Comparison of ENCODE assay signal across 14 cellular contexts in genomic region chr6:3869632-3870527, GRCh38. TPM values are rescaled to one million over a fixed set of nuclear protein-coding genes. Genes with fewer than 3 reads are reported as not detected.
DNase-seq lines count a peak whose midpoint lies in the region; ATAC-seq, FAIRE-seq and TF ChIP-seq lines count a peak whose summit lies in the region.
"Had no signal": no experiment of that assay in that cellular context is flagged by ENCODE, and none has a peak within 500 bp of the region (broad histone marks: within the 10 kb centered on the region; RNA-seq: fewer than 3 reads in every experiment).

No MANE protein-coding gene starts in this region.

- 89% methylated on average over 16 of the region's 16 CpGs; no CpG with 5 or more reads in 1 of the 2 experiments for WGBS in H1 (ENCODE audit: extremely low coverage in 1 of 2, insufficient coverage in 1 of 2, insufficient read length in 1 of 2, insufficient replicate concordance in 2 of 2, low coverage in 1 of 2, low lambda C conversion rate in 2 of 2, missing lambda C conversion rate in 1 of 2), 2 experiments
- 69% methylated on average over 16 of the region's 16 CpGs for whole genome bisulfite sequencing in smooth muscle cell (ENCODE audit: low lambda C conversion rate)

- no peak overlapping the region for H3K23ac ChIP-seq in H1 (ENCODE audit: insufficient read length)

- H3K14ac ChIP-seq in H1 (ENCODE audit: insufficient read length), result no peak overlapping the region

- H4K5ac ChIP-seq in H1 (ENCODE audit: insufficient read length, low read depth, low read length), result no peak overlapping the region

- peaks cover 0 to 22% (median 14%) of the 10 kb centered on the region in 7 donors for H3K4me1 Mint-ChIP-seq in naive thymus-derived CD4-positive, alpha-beta T cell

- peaks cover 2% of the 10 kb centered on the region; the same call in 1 of the 2 replicates for H3K79me1 ChIP-seq in H1 (ENCODE audit: low read depth, low read length)

- H2AK5ac ChIP-seq in H1 (ENCODE audit: low read depth, low read length), result no peak overlapping the region

- no peak overlapping the region for H3K4ac ChIP-seq in H1 (replicated peaks; ENCODE audit: insufficient read length, low read depth, low read length)

- no peak for TF ChIP-seq CTCF in H1 (IDR thresholded peaks at IDR 0.05; ENCODE audit: control extremely low read depth in 1 of 3, insufficient read depth in 1 of 3, low read depth in 1 of 3, low read length in 3 of 3)
- no peak for TF ChIP-seq CTCF in smooth muscle cell (IDR thresholded peaks at IDR 0.05; ENCODE audit: borderline replicate concordance, insufficient read depth, poor library complexity, severe bottlenecking)

- H4K8ac ChIP-seq in H1 (ENCODE audit: extremely low read depth, insufficient read depth, low read length), result no peak overlapping the region

- no peak for TF ChIP-seq RAD21 in H1 (IDR thresholded peaks at IDR 0.05 in 1 of 2, conservative IDR thresholded peaks at IDR 0.05 in 1 of 2; ENCODE audit: low read depth in 2 of 2, low read length in 2 of 2)

- H3K9me3 Mint-ChIP-seq in naive thymus-derived CD4-positive, alpha-beta T cell, result peaks cover 0 to 4% (median 0%) of the 10 kb centered on the region in 11 donors
- H3K9me3 Mint-ChIP-seq: neural progenitor cell had no signal

- H2BK15ac ChIP-seq in H1 (ENCODE audit: low read length), result no peak overlapping the region

- no peak for TF ChIP-seq POLR2A in H1 (IDR thresholded peaks at IDR 0.05; ENCODE audit: control extremely low read depth in 1 of 2, low read depth in 2 of 2, low read length in 2 of 2)

- no peak for TF ChIP-seq EP300 in H1 (IDR thresholded peaks at IDR 0.05; ENCODE audit: borderline replicate concordance in 1 of 2, low read depth in 2 of 2, low read length in 2 of 2)

- H3K27ac ChIP-seq in H1 (ENCODE audit: low read depth, low read length) (no peak overlapping the region), smooth muscle cell (ENCODE audit: low read depth) (no peak overlapping the region)
- no peak overlapping the region for H3K27ac ChIP-seq in naive thymus-derived CD4-positive, alpha-beta T cell (ENCODE audit: low read depth, low read length)
- H3K27ac ChIP-seq: neural progenitor cell, spleen, vagina had no signal

- H3K27me3 Mint-ChIP-seq in naive thymus-derived CD4-positive, alpha-beta T cell, result peaks cover 9 to 20% (median 12%) of the 10 kb centered on the region in 5 donors

- H3K9ac ChIP-seq in H1 (replicated peaks in 1 of 4; ENCODE audit: extremely low read depth in 1 of 4, low read depth in 3 of 4, low read length in 3 of 4) (no peak overlapping the region), smooth muscle cell (ENCODE audit: low read depth) (no peak overlapping the region)
- H3K9ac ChIP-seq: neural progenitor cell had no signal

- peaks cover 0 to 1% (median 0%) of the 10 kb centered on the region in 5 donors for H3K36me3 Mint-ChIP-seq in naive thymus-derived CD4-positive, alpha-beta T cell
- H3K36me3 Mint-ChIP-seq: neural progenitor cell had no signal

- H3K56ac ChIP-seq in H1 (replicated peaks; ENCODE audit: insufficient read length, low read depth, low read length), result no peak overlapping the region

- H3F3A ChIP-seq in smooth muscle cell (ENCODE audit: low read depth), result no peaks in the 10 kb centered on the region

- peak overlapping the region in 1 of 9 donors; percentile 67 for H3K27ac Mint-ChIP-seq in naive thymus-derived CD4-positive, alpha-beta T cell
- H3K27ac Mint-ChIP-seq: neural progenitor cell had no signal

- H3K4me1 ChIP-seq in H1 (replicated peaks in 1 of 4; ENCODE audit: control insufficient read depth in 3 of 4, insufficient read depth in 4 of 4, low read length in 3 of 4), result peaks cover 0 to 3% (median 0%) of the 10 kb centered on the region in 4 experiments; a peak in 1 of 7 replicates
- no peaks in the 10 kb centered on the region for H3K4me1 ChIP-seq in smooth muscle cell (ENCODE audit: low read depth)
- H3K4me1 ChIP-seq in naive thymus-derived CD4-positive, alpha-beta T cell (ENCODE audit: control insufficient read depth in 2 of 2, insufficient read depth in 2 of 2, low read length in 2 of 2), result peaks cover 0 to 15% of the 10 kb centered on the region in 2 donors
- H3K4me1 ChIP-seq: neural progenitor cell, spleen had no signal

- no peak overlapping the region for H2BK20ac ChIP-seq in H1 (ENCODE audit: low read length)

- no peak overlapping the region for H4K91ac ChIP-seq in H1 (replicated peaks; ENCODE audit: insufficient read length, low read length)

- no peak overlapping the region for H3K4me2 ChIP-seq in H1 (ENCODE audit: insufficient read depth in 1 of 2, low read depth in 2 of 2, low read length in 2 of 2)
- H3K4me2 ChIP-seq in smooth muscle cell, result no peak overlapping the region
- H3K4me2 ChIP-seq: neural progenitor cell had no signal

- peak overlapping the region in 1 of 10 donors; percentile 5 for H3K4me3 Mint-ChIP-seq in naive thymus-derived CD4-positive, alpha-beta T cell
- H3K4me3 Mint-ChIP-seq: neural progenitor cell had no signal

- H3K9me3 ChIP-seq in H1 (ENCODE audit: insufficient read depth in 2 of 2, low read depth in 1 of 2, low read length in 1 of 2) (no peaks in the 10 kb centered on the region), smooth muscle cell (replicated peaks; ENCODE audit: low read depth) (no peaks in the 10 kb centered on the region)
- H3K9me3 ChIP-seq in naive thymus-derived CD4-positive, alpha-beta T cell (ENCODE audit: control insufficient read depth in 2 of 3, low read length in 3 of 3), result no peaks in the 10 kb centered on the region
- H3K9me3 ChIP-seq: spleen, vagina had no signal

- H3K79me2 ChIP-seq in H1 (ENCODE audit: control insufficient read depth in 1 of 2, insufficient read depth in 2 of 2, low read length in 2 of 2) (no peaks in the 10 kb centered on the region), smooth muscle cell (ENCODE audit: low read depth) (no peaks in the 10 kb centered on the region)

- H3K4me3 ChIP-seq in H1 (ENCODE audit: extremely low read depth in 1 of 4, insufficient read depth in 2 of 4, low read depth in 3 of 4, low read length in 4 of 4), result no peak overlapping the region
- no peak overlapping the region for H3K4me3 ChIP-seq in smooth muscle cell
- no peak overlapping the region for H3K4me3 ChIP-seq in naive thymus-derived CD4-positive, alpha-beta T cell (ENCODE audit: low read length)
- H3K4me3 ChIP-seq: neural progenitor cell, spleen, vagina had no signal

- intact Hi-C loops in naive thymus-derived CD4-positive, alpha-beta T cell (cut with micrococcal nuclease), result no loop called here

- H3K23me2 ChIP-seq in H1 (ENCODE audit: low read depth, low read length), result no peaks in the 10 kb centered on the region

- H3K27me3 ChIP-seq in H1 (replicated peaks in 1 of 4; ENCODE audit: control insufficient read depth in 3 of 4, extremely low read depth in 1 of 4, insufficient read depth in 3 of 4, low read length in 3 of 4) (no peaks in the 10 kb centered on the region), smooth muscle cell (ENCODE audit: low read depth) (no peaks in the 10 kb centered on the region)
- H3K27me3 ChIP-seq in naive thymus-derived CD4-positive, alpha-beta T cell (ENCODE audit: control insufficient read depth in 2 of 2, insufficient read depth in 2 of 2, low read length in 2 of 2), result no peaks in the 10 kb centered on the region
- H3K27me3 ChIP-seq: neural progenitor cell, vagina had no signal

- H2AFZ ChIP-seq in H1 (ENCODE audit: low read length) (0 out of 2 replicates have a peak overlapping the region, but pooled peaks have one; percentile 50), smooth muscle cell (ENCODE audit: low read depth) (peak overlapping the region; percentile 38)
- H2AFZ ChIP-seq: neural progenitor cell had no signal

- POLR2A ChIA-PET in H1 (lab: Charles Lee; ENCODE audit: partially characterized antibody), result no interaction called here
- POLR2A ChIA-PET in naive thymus-derived CD4-positive, alpha-beta T cell (lab: Charles Lee), result no interaction called here

- DNase-seq in activated CD8-positive, alpha-beta memory T cell treated with anti-CD3 and anti-CD28 coated beads for 24 hours, result peak; percentile 47
- DNase-seq in activated CD8-positive, alpha-beta memory T cell treated with anti-CD3 and anti-CD28 coated beads, Interleukin-2, amount 50 U/mL, for 4 hours, result no peak
- peak; percentile 77 for DNase-seq in LoVo (ENCODE audit: low spot score)
- no peak for DNase-seq in H1 (ENCODE audit: low read depth in 1 of 2, low spot score in 2 of 2)
- DNase-seq in smooth muscle cell (lab: John Stamatoyannopoulos, UW; ENCODE audit: unreplicated experiment), result no peak
- no peak for DNase-seq in naive thymus-derived CD4-positive, alpha-beta T cell
- DNase-seq: DND-41, Karpas-422, NCI-H1694, spleen had no signal

- H3K18ac ChIP-seq in H1 (ENCODE audit: extremely low read depth, low read length), result no peak overlapping the region

- ATAC-seq in naive thymus-derived CD4-positive, alpha-beta T cell, result no peak
- ATAC-seq in HG03196 (IDR thresholded peaks at IDR 0.05; ENCODE audit: unreplicated experiment) (no peak), HG03565 (IDR thresholded peaks at IDR 0.05; ENCODE audit: unreplicated experiment) (no peak)

- no peaks in the 10 kb centered on the region for H4K20me1 ChIP-seq in H1 (replicated peaks in 1 of 2; ENCODE audit: control insufficient read depth in 1 of 2, insufficient read depth in 2 of 2, low read length in 2 of 2)
- H4K20me1 ChIP-seq in smooth muscle cell (ENCODE audit: low read depth), result no peaks in the 10 kb centered on the region

- H3K36me3 ChIP-seq in H1 (ENCODE audit: control insufficient read depth in 2 of 4, insufficient read depth in 4 of 4, low read length in 3 of 4), result no peaks in the 10 kb centered on the region
- H3K36me3 ChIP-seq in smooth muscle cell (ENCODE audit: low read depth), result no peaks in the 10 kb centered on the region
- no peaks in the 10 kb centered on the region for H3K36me3 ChIP-seq in naive thymus-derived CD4-positive, alpha-beta T cell (ENCODE audit: control insufficient read depth in 2 of 3, insufficient read depth in 3 of 3, low read length in 3 of 3)
- H3K36me3 ChIP-seq: neural progenitor cell, spleen, vagina had no signal

- CTCF ChIA-PET in H1 (lab: Charles Lee; ENCODE audit: partially characterized antibody), result interaction anchor here (1.2 kb wide), 1 partner anchor 16 kb away, joined by 4 read pairs; no protein-coding TSS in a partner anchor
- CTCF ChIA-PET in naive thymus-derived CD4-positive, alpha-beta T cell (lab: Charles Lee), result no interaction called here

- FAIRE-seq in H1 (lab: Jason Lieb, UNC), result no peak

- no peak overlapping the region for H2BK120ac ChIP-seq in H1 (replicated peaks; ENCODE audit: low read depth, low read length)

- no peak overlapping the region for H2BK12ac ChIP-seq in H1 (ENCODE audit: low read depth, low read length)

- no peak overlapping the region for H2BK5ac ChIP-seq in H1 (ENCODE audit: low read depth, low read length)

RNA-seq across cellular contexts. Expression of gene FAM50B, which starts 20.7 kb away (rescaled TPM):
- 3.1 and 3.8 TPM in 2 replicates for total RNA-seq in H1 (2021; fragmentation: NEBNext Ultra II Directional; extraction: Animal tissue kit (Norgen Biotek cat#: 25700))
- polyA plus RNA-seq in H1 (2011; rRNA removed), result 3.2 and 3.6 TPM in 2 replicates
- 5.2 TPM for polyA plus RNA-seq in H1 (2011; cell fraction: cytosol; rRNA removed)
- 3.2 TPM for polyA plus RNA-seq in H1 (2011; cell fraction: nucleus; rRNA removed)
- polyA plus RNA-seq in H1 (2012, experiment 1 of 2), result 1.7 to 3.5 TPM (median 2.2 TPM) in 4 replicates
- 1.7 TPM for polyA plus RNA-seq in H1 (2012, experiment 2 of 2)
- 1.9 TPM for polyA plus RNA-seq in H1 (2013, experiment 1 of 2)
- 2.2 TPM for polyA plus RNA-seq in H1 (2013, experiment 2 of 2)
- 1.1 and 1.4 TPM in 2 replicates for polyA minus RNA-seq in H1 (2011; rRNA and poly(A)+ RNA removed)
- polyA minus RNA-seq in H1 (2011; cell fraction: cytosol; rRNA and poly(A)+ RNA removed), result 1.8 TPM
- 2.0 TPM for polyA minus RNA-seq in H1 (2011; cell fraction: nucleus; rRNA and poly(A)+ RNA removed)
- total RNA-seq in smooth muscle cell, result 2.2 and 6.3 TPM in 2 replicates
- 3.1 and 4.3 TPM in 2 replicates for polyA plus RNA-seq in smooth muscle cell
- total RNA-seq in naive thymus-derived CD4-positive, alpha-beta T cell, result 10 to 100 TPM in 3 of 5 experiments, 1 to 10 TPM in 2; 3.4 to 14.1 (median 12.0) TPM
- polyA plus RNA-seq in naive thymus-derived CD4-positive, alpha-beta T cell, result 10 to 100 TPM in 1 of 2 donors, 1 to 10 TPM in 1; 6.4 to 22.9 TPM

Comparison
In these comparisons a context has a peak if more than half of its experiments do, and no peak if none do; other contexts are left out.
1. DNase-seq: peak in activated CD8-positive, alpha-beta memory T cell treated with anti-CD3 and anti-CD28 coated beads for 24 hours (single experiment) and LoVo (single experiment); none in activated CD8-positive, alpha-beta memory T cell treated with anti-CD3 and anti-CD28 coated beads, Interleukin-2, amount 50 U/mL, for 4 hours (single experiment), H1 (0 of 2), smooth muscle cell (single experiment) and naive thymus-derived CD4-positive, alpha-beta T cell (0 of 9).